Comparison of ENCODE assay signal across 17 cellular contexts in genomic region chr2:46831037-46831868, GRCh38.
DNase-seq lines count a peak whose midpoint lies in the region; ATAC-seq and TF ChIP-seq lines count a peak whose summit lies in the region.
"Had no signal": no experiment of that assay in that cellular context is flagged by ENCODE, and none has a peak within 500 bp of the region (broad histone marks: within the 10 kb centered on the region; RNA-seq: fewer than 3 reads in every experiment).

No MANE protein-coding gene starts in this region.

- no peak overlapping the region for H3K9ac ChIP-seq in fibroblast of lung (ENCODE audit: insufficient read depth, low read length)

- peak overlapping the region; percentile 58 for H3K27ac ChIP-seq in AG04450 (ENCODE audit: low read depth, low read length)
- H3K27ac ChIP-seq in fibroblast of lung (ENCODE audit: insufficient read depth, low read length): peak overlapping the region; percentile 53

- no peaks in the 10 kb centered on the region for H3K27me3 ChIP-seq in AG04450 (ENCODE audit: control insufficient read depth, insufficient read depth, low read length)
- H3K27me3 ChIP-seq in fibroblast of lung (ENCODE audit: control insufficient read depth, insufficient read depth, low read length): no peaks in the 10 kb centered on the region

- no peaks in the 10 kb centered on the region for H4K20me1 ChIP-seq in fibroblast of lung (ENCODE audit: control insufficient read depth, extremely low read depth, insufficient read depth, low read length)

- peaks cover 17% of the 10 kb centered on the region for H3K79me2 ChIP-seq in fibroblast of lung (ENCODE audit: control insufficient read depth, insufficient read depth, low read length)

- H3K9me3 ChIP-seq in AG04450 (ENCODE audit: control insufficient read depth, insufficient read depth, low read length) (peaks cover 13% of the 10 kb centered on the region), fibroblast of lung (ENCODE audit: control insufficient read depth, insufficient read depth, low read depth, low read length) (no peaks in the 10 kb centered on the region)

- H3K4me1 ChIP-seq in fibroblast of lung (ENCODE audit: control insufficient read depth, extremely low read depth, insufficient read depth, low read length): peaks cover 34% of the 10 kb centered on the region

- H2AFZ ChIP-seq in fibroblast of lung (ENCODE audit: low read length): no peak overlapping the region

- H3K36me3 ChIP-seq in fibroblast of lung (ENCODE audit: control insufficient read depth, insufficient read depth, low read length): no peaks in the 10 kb centered on the region

- POLR2A ChIA-PET in AG04450 (lab: Yijun Ruan, JAX): interaction anchor here (1.3 to 1.6 kb wide), 2 partner anchors 16 to 19 kb away, joined by 4 to 12 read pairs; no protein-coding TSS in a partner anchor

- no peak for ATAC-seq in left lobe of liver
- ATAC-seq: GM12878, natural killer cell had no signal

- no peak overlapping the region for H3K4me3 ChIP-seq in AG04450 (ENCODE audit: low read depth, low read length)
- H3K4me3 ChIP-seq in fibroblast of lung (replicated peaks in 1 of 4; ENCODE audit: control extremely low read depth in 1 of 4, insufficient read depth in 1 of 4, low read depth in 3 of 4, low read length in 4 of 4): no peak overlapping the region
- H3K4me3 ChIP-seq: GM12878 had no signal

- TF ChIP-seq CTCF in AG04450 (IDR thresholded peaks at IDR 0.05; ENCODE audit: low read depth, low read length) (no peak), fibroblast of lung (conservative IDR thresholded peaks at IDR 0.05 in 1 of 2, IDR thresholded peaks at IDR 0.05 in 1 of 2; ENCODE audit: low read depth in 1 of 2, low read length in 2 of 2) (no peak)

- CTCF ChIA-PET in AG04450 (lab: Charles Lee): interaction anchor here (0.5 kb wide), 1 partner anchor 43 kb away, joined by 3 read pairs; no protein-coding TSS in a partner anchor

- H3K4me2 ChIP-seq in fibroblast of lung (ENCODE audit: extremely low read depth, insufficient read depth, low read length): no peak overlapping the region

- no peak for DNase-seq in AG04450 (ENCODE audit: low read depth, low spot score)
- DNase-seq in HCEC 1CT: peak; percentile 80
- peak; percentile 64 to 80 for DNase-seq in fibroblast of lung (ENCODE audit: low read depth in 2 of 2)
- DNase-seq in renal cortical epithelial cell (ENCODE audit: low read depth): peak; percentile 85
- no peak for DNase-seq in left lobe of liver (ENCODE audit: low spot score)
- no peak for DNase-seq in RKO (ENCODE audit: low spot score)
- no peak for DNase-seq in NCI-H524 (lab: John Stamatoyannopoulos, UW)
- DNase-seq in NCI-H1436 (lab: John Stamatoyannopoulos, UW): no peak
- DNase-seq: ACHN; activated gamma-delta T cell; mammary epithelial cell; natural killer cell; NCI-H187; NCI-H446 treated with DMSO at 0.1 percent for 48 hours; SHP77 treated with DMSO at 0.1 percent for 48 hours; stimulated activated CD4-positive, alpha-beta T cell treated with anti-CD3 and anti-CD28 coated beads, Interleukin-12 subunit alpha, Interleukin-12 subunit beta, amount 100 ng/mL, for 4 hours had no signal

Comparison
In these comparisons a context has a peak if more than half of its experiments do, and no peak if none do; other contexts are left out.
1. DNase-seq: peak in HCEC 1CT (single experiment), fibroblast of lung (2 of 2) and renal cortical epithelial cell (single experiment); none in AG04450 (single experiment), left lobe of liver (single experiment), RKO (single experiment), NCI-H524 (0 of 2) and NCI-H1436 (single experiment).